ENCODE assay signal across 12 cellular contexts in genomic region chr12:8057839-8058238, GRCh38. TPM values are rescaled to one million over a fixed set of nuclear protein-coding genes. Genes with fewer than 3 reads are reported as not detected.
DNase-seq lines count a peak whose midpoint lies in the region; ATAC-seq and TF ChIP-seq lines count a peak whose summit lies in the region.
"Had no signal": no experiment of that assay in that cellular context is flagged by ENCODE, and none has a peak within 500 bp of the region (broad histone marks: within the 10 kb centered on the region; RNA-seq: fewer than 3 reads in every experiment).

No MANE protein-coding gene starts in this region.

- H3K4me1 ChIP-seq in psoas muscle = no peaks in the 10 kb centered on the region
- H3K4me1 ChIP-seq in Caco-2 = no peaks in the 10 kb centered on the region
- H3K4me1 ChIP-seq: stomach had no signal

- ATAC-seq in psoas muscle (peak in 3 of 4 donors; percentile 40 to 45 (median 43)), GM18520 (IDR thresholded peaks at IDR 0.05; ENCODE audit: unreplicated experiment) (no peak)

- peaks cover 16 to 35% of the 10 kb centered on the region in 2 donors for H3K36me3 ChIP-seq in psoas muscle (ENCODE audit: insufficient read depth in 1 of 2, low read depth in 1 of 2)
- no peaks in the 10 kb centered on the region for H3K36me3 ChIP-seq in Caco-2 (ENCODE audit: control insufficient read depth, insufficient read depth, low read length)

- DNase-seq in ELR (ENCODE audit: low read depth) = peak; percentile 43
- peak; percentile 88 for DNase-seq in NB4 (ENCODE audit: low read depth)
- DNase-seq in epithelial cell of esophagus (ENCODE audit: low read depth) = peak; percentile 64
- DNase-seq in psoas muscle = no peak
- DNase-seq in GM10266 (ENCODE audit: extremely low spot score) = no peak
- DNase-seq in Caco-2 = no peak
- DNase-seq: activated CD4-positive, alpha-beta T cell treated with anti-CD3 and anti-CD28 coated beads for 4 hours; activated naive CD4-positive, alpha-beta T cell treated with anti-CD3 and anti-CD28 coated beads for 36 hours; naive B cell; stomach had no signal

- no peaks in the 10 kb centered on the region for H3K27me3 ChIP-seq in psoas muscle (ENCODE audit: insufficient read depth in 3 of 3, low read length in 2 of 3)
- no peaks in the 10 kb centered on the region for H3K27me3 ChIP-seq in Caco-2 (replicated peaks; ENCODE audit: control insufficient read depth, insufficient read depth, low read length)
- H3K27me3 ChIP-seq: SJSA1, stomach had no signal

- intact Hi-C loops in psoas muscle (cut with DNase I) (no loop called here), Caco-2 (cut with micrococcal nuclease; ENCODE audit: unreplicated experiment) (no loop called here)

- no peak overlapping the region for H3K4me3 Mint-ChIP-seq in Caco-2 (ENCODE audit: unreplicated experiment)
- H3K4me3 Mint-ChIP-seq: activated naive CD4-positive, alpha-beta T cell treated with anti-CD3 and anti-CD28 coated beads for 36 hours; naive B cell had no signal

- no peaks in the 10 kb centered on the region for H3K9me3 Mint-ChIP-seq in Caco-2 (ENCODE audit: unreplicated experiment)
- H3K9me3 Mint-ChIP-seq: activated naive CD4-positive, alpha-beta T cell treated with anti-CD3 and anti-CD28 coated beads for 36 hours; naive B cell had no signal

- CTCF ChIA-PET in Caco-2 (lab: Charles Lee) = interaction anchor here (0.7 kb wide), 1 partner anchor 12 kb away, joined by 3 read pairs; no protein-coding TSS in a partner anchor

- BruUV-seq in Caco-2 (replicated peaks; lab: Mats Ljungman, UMichigan) = no TSS peak

- H3K27ac ChIP-seq in psoas muscle = no peak overlapping the region
- H3K27ac ChIP-seq: SJSA1 had no signal

- H3K4me1 Mint-ChIP-seq in Caco-2 (ENCODE audit: low read depth, unreplicated experiment) = no peaks in the 10 kb centered on the region
- H3K4me1 Mint-ChIP-seq: naive B cell had no signal

- no peak overlapping the region for H3K27ac Mint-ChIP-seq in Caco-2 (ENCODE audit: unreplicated experiment)
- H3K27ac Mint-ChIP-seq: activated naive CD4-positive, alpha-beta T cell treated with anti-CD3 and anti-CD28 coated beads for 36 hours; naive B cell had no signal

- peaks cover under 1% of the 10 kb centered on the region for H3K36me3 Mint-ChIP-seq in Caco-2 (ENCODE audit: insufficient read depth, unreplicated experiment)

- TF ChIP-seq CTCF in NB4 (IDR thresholded peaks at IDR 0.05; ENCODE audit: low read depth, low read length) (no peak), epithelial cell of esophagus (IDR thresholded peaks at IDR 0.05; ENCODE audit: insufficient read depth, low read depth, low read length, missing control alignments) (no peak), psoas muscle (IDR thresholded peaks at IDR 0.05) (no peak), GM10266 (IDR thresholded peaks at IDR 0.05; ENCODE audit: control insufficient read depth, insufficient read depth, low read depth, missing control alignments) (no peak), Caco-2 (IDR thresholded peaks at IDR 0.05; ENCODE audit: insufficient read depth in 1 of 2, low read depth in 1 of 2, low read length in 1 of 2, severe bottlenecking in 1 of 2, unreplicated experiment in 1 of 2) (no peak)

- peak overlapping the region; percentile 6 for H3K4me3 ChIP-seq in NB4 (ENCODE audit: low read depth, low read length)
- H3K4me3 ChIP-seq in epithelial cell of esophagus (ENCODE audit: low read length) = no peak overlapping the region
- no peak overlapping the region for H3K4me3 ChIP-seq in psoas muscle
- no peak overlapping the region for H3K4me3 ChIP-seq in Caco-2 (ENCODE audit: low read depth, low read length)
- H3K4me3 ChIP-seq: SJSA1, stomach had no signal

- POLR2A ChIA-PET in Caco-2 (lab: Charles Lee) = no interaction called here

- H3K9me3 ChIP-seq in psoas muscle = no peaks in the 10 kb centered on the region
- H3K9me3 ChIP-seq in Caco-2 = no peaks in the 10 kb centered on the region
- H3K9me3 ChIP-seq: SJSA1, stomach had no signal

- TF ChIP-seq POLR2A in NB4 (IDR thresholded peaks at IDR 0.05; ENCODE audit: extremely low read depth, insufficient read length) = no peak

- 61 to 69% (median 66%) methylated on average over 4 of the region's 4 CpGs for WGBS in psoas muscle, 3 donors

- H3K27me3 Mint-ChIP-seq in Caco-2 (ENCODE audit: insufficient read depth, unreplicated experiment) = no peaks in the 10 kb centered on the region
- H3K27me3 Mint-ChIP-seq: naive B cell had no signal

RNA-seq across cellular contexts. Expression of gene C3AR1, which starts 8.3 kb away (rescaled TPM):
- total RNA-seq in psoas muscle = 1 to 10 TPM; 2.9 to 4.9 (median 4.0) TPM
- polyA plus RNA-seq in psoas muscle = 1 to 10 TPM in 1 of 3 donors, under 1 TPM in 2; 0.82 to 1.4 (median 0.91) TPM
- total RNA-seq in Caco-2 (2022) = not detected in 2 replicates

RNA-seq across cellular contexts. Expression of gene NECAP1, which starts 24.2 kb away (rescaled TPM):
- total RNA-seq in psoas muscle (10 to 100 TPM; 13.8 to 19.4 (median 16.6) TPM), Caco-2 (2022) (49.1 and 50.1 TPM in 2 replicates)
- polyA plus RNA-seq in psoas muscle = 10 to 100 TPM; 11.5 to 19.3 (median 15.9) TPM

RNA-seq across cellular contexts. Expression of gene FOXJ2, which starts 25.3 kb away (rescaled TPM):
- total RNA-seq in psoas muscle (10 to 100 TPM; 24.5 to 51.3 (median 37.7) TPM), Caco-2 (2022) (18.7 and 19.4 TPM in 2 replicates)
- polyA plus RNA-seq in psoas muscle = 10 to 100 TPM in 1 of 3 donors, 1 to 10 TPM in 2; 7.9 to 24.1 (median 9.5) TPM

Comparison
In these comparisons a context has a peak if more than half of its experiments do, and no peak if none do; other contexts are left out.
1. DNase-seq: peak in ELR (single experiment), NB4 (single experiment) and epithelial cell of esophagus (single experiment); none in psoas muscle (0 of 2), GM10266 (single experiment) and Caco-2 (0 of 2).